In genomic region chr1:18198240-18198639, GRCh38 we compare ENCODE assay signal across 29 cellular contexts.
"Had no signal": no experiment of that assay in that cellular context is flagged by ENCODE, and none has a peak within 500 bp of the region (broad histone marks: within the 10 kb centered on the region; RNA-seq: fewer than 3 reads in every experiment).

No MANE protein-coding gene starts in this region.

- H3K9me3 ChIP-seq: breast epithelium, colonic mucosa, right lobe of liver, testis, uterus had no signal

- H3K4me1 ChIP-seq: breast epithelium, colonic mucosa, right lobe of liver, testis, uterus had no signal

- H3K27ac Mint-ChIP-seq: activated naive CD8-positive, alpha-beta T cell; activated T-helper 2 cell treated with anti-CD3 and anti-CD28 coated beads, Interferon-gamma antibody, Interleukin-2, Interleukin-4, amounts not matched to agents 10 μg/mL and 5 μg/mL and 100 μg/mL, durations not matched to agents 14 hours and 24 hours and 36 hours; effector memory CD8-positive, alpha-beta T cell; memory B cell; nephron progenitor cell; stimulated activated naive B cell treated with anti-CD40 and anti-IgM and Interleukin-4, amounts not matched to agents 10 μg/mL and 1 μg/mL and 100 μg/mL, for 72 hours had no signal

- H3K4me1 Mint-ChIP-seq: central memory CD8-positive, alpha-beta T cell; memory B cell; stimulated activated naive B cell treated with anti-CD40 and anti-IgM and Interleukin-4, amounts not matched to agents 10 μg/mL and 1 μg/mL and 100 μg/mL, for 72 hours had no signal

- H3K4me2 ChIP-seq: smooth muscle cell had no signal

- H3K9me3 Mint-ChIP-seq: activated T-cell treated with anti-CD3 and anti-CD28 coated beads, Interleukin-2, amount 50 U/mL, for 4 hours; activated T-helper 2 cell treated with anti-CD3 and anti-CD28 coated beads, Interferon-gamma antibody, Interleukin-2, Interleukin-4, amounts not matched to agents 10 μg/mL and 5 μg/mL and 100 μg/mL, durations not matched to agents 14 hours and 24 hours and 36 hours; central memory CD8-positive, alpha-beta T cell; effector memory CD8-positive, alpha-beta T cell; nephron progenitor cell had no signal

- H3K27me3 ChIP-seq: colonic mucosa, right lobe of liver, testis, uterus had no signal

- H3K36me3 ChIP-seq: breast epithelium, colonic mucosa, right lobe of liver, uterus had no signal

- H3K27ac ChIP-seq: breast epithelium, colonic mucosa, right lobe of liver, testis, uterus had no signal

- H3K36me3 Mint-ChIP-seq: activated naive CD8-positive, alpha-beta T cell; memory B cell; stimulated activated naive B cell treated with anti-CD40 and anti-IgM and Interleukin-4, amounts not matched to agents 10 μg/mL and 1 μg/mL and 100 μg/mL, for 72 hours had no signal

- H3K4me3 Mint-ChIP-seq: activated naive CD8-positive, alpha-beta T cell; activated T-cell treated with anti-CD3 and anti-CD28 coated beads, Interleukin-2, amount 50 U/mL, for 4 hours; central memory CD8-positive, alpha-beta T cell; effector memory CD8-positive, alpha-beta T cell; memory B cell; nephron progenitor cell; stimulated activated naive B cell treated with anti-CD40 and anti-IgM and Interleukin-4, amounts not matched to agents 10 μg/mL and 1 μg/mL and 100 μg/mL, for 72 hours had no signal

- DNase-seq: activated CD4-positive, alpha-beta T cell treated with anti-CD3 and anti-CD28 coated beads for 4 hours; activated CD4-positive, alpha-beta T cell treated with anti-CD3 and anti-CD28 coated beads, Interleukin-2, amount 50 U/mL, for 48 hours; activated CD4-positive, CD25-positive, alpha-beta regulatory T cell; activated CD8-positive, alpha-beta memory T cell treated with anti-CD3 and anti-CD28 coated beads, Interleukin-2, amount 50 U/mL, for 48 hours; activated naive CD4-positive, alpha-beta T cell; activated T-cell treated with anti-CD3 and anti-CD28 coated beads, Interleukin-2, amount 50 U/mL, for 4 hours; colonic mucosa; effector memory CD8-positive, alpha-beta T cell; glutamatergic neuron; hypothalamus; left colon; nephron progenitor cell; nucleus accumbens; right lobe of liver; stimulated activated CD4-positive, alpha-beta T cell treated with anti-CD3 and anti-CD28 coated beads, Interleukin-15, amount 100 ng/mL, for 24 hours; stimulated activated CD8-positive, alpha-beta memory T cell treated with anti-CD3 and anti-CD28 coated beads, Interleukin-4, amount 100 ng/mL, for 48 hours; stimulated activated naive B cell treated with anti-CD40 and anti-IgM and Interleukin-4, amounts not matched to agents 10 μg/mL and 1 μg/mL and 100 μg/mL, for 72 hours; T-helper 9 cell; testis; trophoblast cell had no signal

- H3K4me3 ChIP-seq: breast epithelium, colonic mucosa, dorsolateral prefrontal cortex, right lobe of liver, smooth muscle cell, testis, uterus had no signal

- ATAC-seq: activated T-cell treated with anti-CD3 and anti-CD28 coated beads, Interleukin-2, amount 50 U/mL, for 4 hours; effector memory CD8-positive, alpha-beta T cell; esophagus mucosa; left colon; right lobe of liver; stimulated activated naive B cell treated with anti-CD40 and anti-IgM and Interleukin-4, amounts not matched to agents 10 μg/mL and 1 μg/mL and 100 μg/mL, for 72 hours had no signal
